In genomic region chr20:3935295-3935955, GRCh38 we compare ENCODE assay signal across 10 cellular contexts.
DNase-seq lines count a peak whose midpoint lies in the region; TF ChIP-seq lines count a peak whose summit lies in the region.
"Had no signal": no experiment of that assay in that cellular context is flagged by ENCODE, and none has a peak within 500 bp of the region (broad histone marks: within the 10 kb centered on the region; RNA-seq: fewer than 3 reads in every experiment).

No MANE protein-coding gene starts in this region.

- peaks cover 25% of the 10 kb centered on the region for H3K4me1 ChIP-seq in parathyroid adenoma
- H3K4me1 ChIP-seq: colonic mucosa had no signal

- peak overlapping the region; percentile 16 for H2AFZ ChIP-seq in parathyroid adenoma

- H3K4me2 ChIP-seq in parathyroid adenoma (ENCODE audit: low read length): peak overlapping the region; percentile 22

- H3K4me3 ChIP-seq in parathyroid adenoma (ENCODE audit: low read depth, low read length): no peak overlapping the region
- H3K4me3 ChIP-seq: colonic mucosa had no signal

- TF ChIP-seq CTCF in parathyroid adenoma (IDR thresholded peaks at IDR 0.05): no peak

- no peaks in the 10 kb centered on the region for H3K9me3 ChIP-seq in parathyroid adenoma (ENCODE audit: control insufficient read depth, low read length)
- H3K9me3 ChIP-seq: colonic mucosa had no signal

- DNase-seq in AG08396 (ENCODE audit: low spot score) (peak; percentile 20), NCI-H1694 treated with DMSO at 0.1 percent for 48 hours (lab: John Stamatoyannopoulos, UW) (peak; percentile 79), fibroblast of gingiva (ENCODE audit: low read depth) (peak; percentile 57), COR-L47 (lab: John Stamatoyannopoulos, UW) (no peak)
- DNase-seq in activated naive CD4-positive, alpha-beta T cell (lab: John Stamatoyannopoulos, UW): no peak
- no peak for DNase-seq in activated CD4-positive, alpha-beta T cell treated with anti-CD3 and anti-CD28 coated beads, Interleukin-2, amount 50 U/mL, for 1 hour
- DNase-seq in activated CD8-positive, alpha-beta memory T cell treated with anti-CD3 and anti-CD28 coated beads, Interleukin-2, amount 50 U/mL, for 4 hours: no peak
- DNase-seq: colonic mucosa; stimulated activated CD4-positive, alpha-beta T cell treated with anti-CD3 and anti-CD28 coated beads, Interleukin-12 subunit alpha, Interleukin-12 subunit beta, amount 100 ng/mL, for 4 hours had no signal

- H3K9ac ChIP-seq in parathyroid adenoma: no peak overlapping the region

- H3K79me2 ChIP-seq in parathyroid adenoma: no peaks in the 10 kb centered on the region

- no peaks in the 10 kb centered on the region for H3K36me3 ChIP-seq in parathyroid adenoma (ENCODE audit: control insufficient read depth, insufficient read depth, low read length)
- H3K36me3 ChIP-seq: colonic mucosa had no signal

- no peaks in the 10 kb centered on the region for H3K27me3 ChIP-seq in parathyroid adenoma (ENCODE audit: control insufficient read depth, insufficient read depth, low read length)
- H3K27me3 ChIP-seq: colonic mucosa had no signal

- H3K27ac ChIP-seq in parathyroid adenoma: peak overlapping the region; percentile 49
- H3K27ac ChIP-seq: colonic mucosa had no signal

Comparison
In these comparisons a context has a peak if more than half of its experiments do, and no peak if none do; other contexts are left out.
1. DNase-seq: peak in AG08396 (single experiment), NCI-H1694 treated with DMSO at 0.1 percent for 48 hours (single experiment) and fibroblast of gingiva (single experiment); none in activated naive CD4-positive, alpha-beta T cell (0 of 4), COR-L47 (single experiment), activated CD4-positive, alpha-beta T cell treated with anti-CD3 and anti-CD28 coated beads, Interleukin-2, amount 50 U/mL, for 1 hour (single experiment) and activated CD8-positive, alpha-beta memory T cell treated with anti-CD3 and anti-CD28 coated beads, Interleukin-2, amount 50 U/mL, for 4 hours (single experiment).